In genomic region chr3:34183114-34183513, GRCh38 we compare ENCODE assay signal across 17 cellular contexts.
"Had no signal": no experiment of that assay in that cellular context is flagged by ENCODE, and none has a peak within 500 bp of the region (broad histone marks: within the 10 kb centered on the region; RNA-seq: fewer than 3 reads in every experiment).

No MANE protein-coding gene starts in this region.

- DNase-seq: activated CD4-positive, alpha-beta T cell treated with anti-CD3 and anti-CD28 coated beads for 36 hours; activated CD4-positive, alpha-beta T cell treated with anti-CD3 and anti-CD28 coated beads, Interleukin-2, amount 50 U/mL, for 48 hours; activated gamma-delta T cell treated with Interleukin-2 at 50 U/mL for 16 hours; adrenal gland; effector memory CD4-positive, alpha-beta T cell; mesenchymal stem cell; naive thymus-derived CD4-positive, alpha-beta T cell; right cardiac atrium; stimulated activated CD4-positive, alpha-beta T cell treated with anti-CD3 and anti-CD28 coated beads, Interleukin-15, amount 100 ng/mL, for 24 hours; stimulated activated CD4-positive, alpha-beta T cell treated with anti-CD3 and anti-CD28 coated beads, Interleukin-2, amount 100 ng/mL, for 48 hours; uterus; WERI-Rb-1 had no signal

- ATAC-seq: activated CD4-positive, alpha-beta T cell treated with anti-CD3 and anti-CD28 coated beads for 36 hours; activated naive CD4-positive, alpha-beta T cell treated with anti-CD3 and anti-CD28 coated beads, Interleukin-2, amount 50 U/mL, for 72 hours; naive thymus-derived CD4-positive, alpha-beta T cell; right cardiac atrium had no signal

- H3K4me3 ChIP-seq: adrenal gland, neural progenitor cell, prostate gland, skin epidermis, tibial nerve, uterus had no signal
